In genomic region chr12:51351913-51352532, GRCh38 we compare ENCODE assay signal across 8 cellular contexts. TPM values are rescaled to one million over a fixed set of nuclear protein-coding genes. Genes with fewer than 3 reads are reported as not detected.
DNase-seq lines count a peak whose midpoint lies in the region; ATAC-seq and TF ChIP-seq lines count a peak whose summit lies in the region.

No MANE protein-coding gene starts in this region.

- DNase-seq in Calu3 = peak; percentile 62
- peak; percentile 22 for DNase-seq in HK-2 (ENCODE audit: unreplicated experiment)
- DNase-seq in Panc1 (ENCODE audit: low read depth, low spot score) = no peak
- no peak for DNase-seq in ascending aorta (ENCODE audit: low spot score in 2 of 2)
- DNase-seq in immature natural killer cell = peak; percentile 37 to 48 (median 41)
- DNase-seq in stimulated activated CD4-positive, alpha-beta T cell treated with anti-CD3 and anti-CD28 coated beads, Interleukin-4, amount 100 ng/mL, for 4 hours = peak; percentile 10 to 12

- in situ Hi-C loops in Panc1 (cut with HindIII; ENCODE audit: low pct_unique_long_range_greater_than_20kb, low sequenced_read_pairs) = no loop called here

- H3K9me3 ChIP-seq in Panc1 (ENCODE audit: control insufficient read depth, insufficient read depth, low read depth, low read length) = no peaks in the 10 kb centered on the region
- H3K9me3 ChIP-seq in ascending aorta = no peaks in the 10 kb centered on the region

- H3K27me3 ChIP-seq in Panc1 (ENCODE audit: control insufficient read depth, insufficient read depth, low read length) (no peaks in the 10 kb centered on the region), ascending aorta (no peaks in the 10 kb centered on the region)

- H3K36me3 Mint-ChIP-seq in Calu3 (ENCODE audit: insufficient read depth, unreplicated experiment) = no peaks in the 10 kb centered on the region
- peaks cover 0 to 12% (median 8%) of the 10 kb centered on the region in 3 donors for H3K36me3 Mint-ChIP-seq in immature natural killer cell

- H3K4me3 ChIP-seq in Panc1 (ENCODE audit: low read depth in 2 of 2, low read length in 2 of 2) (no peak overlapping the region), ascending aorta (no peak overlapping the region)

- ATAC-seq in Panc1 (peak; percentile 75), HG02798 (IDR thresholded peaks at IDR 0.05; ENCODE audit: poor library complexity, unreplicated experiment) (no peak), HG03460 (IDR thresholded peaks at IDR 0.05; ENCODE audit: unreplicated experiment) (no peak)

- H3K9me3 Mint-ChIP-seq in Calu3 (ENCODE audit: low read depth, unreplicated experiment) = no peaks in the 10 kb centered on the region
- H3K9me3 Mint-ChIP-seq in immature natural killer cell = no peaks in the 10 kb centered on the region

- H3K36me3 ChIP-seq in Panc1 (ENCODE audit: control insufficient read depth, insufficient read depth, low read length) (no peaks in the 10 kb centered on the region), ascending aorta (no peaks in the 10 kb centered on the region)

- intact Hi-C loops in Calu3 (cut with micrococcal nuclease; ENCODE audit: unreplicated experiment) = no loop called here
- intact Hi-C loops in Panc1 (cut with micrococcal nuclease; ENCODE audit: unreplicated experiment) = no loop called here
- intact Hi-C loops in ascending aorta (cut with DNase I) = no loop called here

- H3K4me1 Mint-ChIP-seq in Calu3 (ENCODE audit: low read depth, unreplicated experiment) (peaks cover 8% of the 10 kb centered on the region), immature natural killer cell (no peaks in the 10 kb centered on the region)

- H3K4me3 Mint-ChIP-seq in Calu3 (ENCODE audit: low read depth, unreplicated experiment) (no peak overlapping the region), immature natural killer cell (no peak overlapping the region)

- H3K4me1 ChIP-seq in Panc1 (ENCODE audit: control insufficient read depth, insufficient read depth, low read length) (no peaks in the 10 kb centered on the region), ascending aorta (no peaks in the 10 kb centered on the region)

- H3K27me3 Mint-ChIP-seq in Calu3 (ENCODE audit: unreplicated experiment) (no peaks in the 10 kb centered on the region), immature natural killer cell (ENCODE audit: low read depth in 3 of 3) (peaks cover 0 to 3% (median 0%) of the 10 kb centered on the region in 3 donors)

- H3K27ac ChIP-seq in Panc1 (ENCODE audit: low read length) (no peak overlapping the region), ascending aorta (no peak overlapping the region)

- BruUV-seq in Calu3 (replicated peaks; lab: Mats Ljungman, UMichigan) (TSS peak; percentile 60), Panc1 (replicated peaks; lab: Mats Ljungman, UMichigan) (no TSS peak)

- POLR2A ChIA-PET in Panc1 (lab: Charles Lee) = no interaction called here

- H3K27ac Mint-ChIP-seq in Calu3 (ENCODE audit: unreplicated experiment) (no peak overlapping the region), immature natural killer cell (peak overlapping the region in 2 of 6 donors; percentile 1 to 4)

- TF ChIP-seq CTCF in Calu3 (IDR thresholded peaks at IDR 0.05; ENCODE audit: unreplicated experiment) = peak; percentile 68
- TF ChIP-seq CTCF in Panc1 (IDR thresholded peaks at IDR 0.05) = peak; percentile 82; the same call in 1 of the 2 replicates
- peak in 2 of 3 experiments; percentile 41 to 42 for TF ChIP-seq CTCF in ascending aorta (IDR thresholded peaks at IDR 0.05)

- CTCF ChIA-PET in Calu3 (lab: Charles Lee) (no interaction called here), Panc1 (lab: Charles Lee) (interaction anchor here (1.0 kb wide), 1 partner anchor 8 kb away, joined by 3 read pairs; no protein-coding TSS in a partner anchor)

RNA-seq across cellular contexts. Expression of gene CELA1, which starts 5.5 kb away (rescaled TPM):
- total RNA-seq in Calu3 (2022) (not detected in 2 replicates), Panc1 (2021; ENCODE audit: unreplicated experiment) (not detected), ascending aorta (not detected)
- polyA plus RNA-seq in Panc1 (2012; ENCODE audit: insufficient read length) = not detected
- polyA plus RNA-seq in immature natural killer cell = under 1 TPM in 2 of 3 donors, not detected in 1; 0.37 to 1.00 TPM

RNA-seq across cellular contexts. Expression of gene BIN2, which starts 28.0 kb away (rescaled TPM):
- total RNA-seq in Calu3 (2022) (not detected in 2 replicates), Panc1 (2021; ENCODE audit: unreplicated experiment) (0.39 TPM), ascending aorta (4.2 TPM)
- polyA plus RNA-seq in Panc1 (2012; ENCODE audit: insufficient read length) = not detected
- 100 to 1,000 TPM; 353 to 582 (median 359) TPM for polyA plus RNA-seq in immature natural killer cell

RNA-seq across cellular contexts. Expression of gene GALNT6, which starts 39.2 kb away (rescaled TPM):
- 34.0 and 45.3 TPM in 2 replicates for total RNA-seq in Calu3 (2022)
- 6.5 TPM for total RNA-seq in Panc1 (2021; ENCODE audit: unreplicated experiment)
- polyA plus RNA-seq in Panc1 (2012; ENCODE audit: insufficient read length) = 3.3 TPM
- 67.2 TPM for total RNA-seq in ascending aorta
- polyA plus RNA-seq in immature natural killer cell = 10 to 100 TPM in 1 of 3 donors, 1 to 10 TPM in 1, under 1 TPM in 1; 0.91 to 19.0 (median 9.8) TPM

Comparison
In these comparisons a context has a peak if more than half of its experiments do, and no peak if none do; other contexts are left out.
1. DNase-seq: peak in Calu3 (single experiment), HK-2 (single experiment), immature natural killer cell (3 of 3) and stimulated activated CD4-positive, alpha-beta T cell treated with anti-CD3 and anti-CD28 coated beads, Interleukin-4, amount 100 ng/mL, for 4 hours (2 of 2); none in Panc1 (single experiment) and ascending aorta (0 of 2).
2. Peak in every context shown above with its lines, with median percentiles within 50 percentile points of each other: CTCF ChIP-seq.